ENCODE assay signal across 8 cellular contexts in genomic region chr11:117597083-117597482, GRCh38.
DNase-seq lines count a peak whose midpoint lies in the region; ATAC-seq, FAIRE-seq and TF ChIP-seq lines count a peak whose summit lies in the region.

No MANE protein-coding gene starts in this region.

- H3K9ac ChIP-seq in colonic mucosa (ENCODE audit: low read depth in 2 of 2, low read length in 2 of 2), result no peak overlapping the region

- TF ChIP-seq CTCF in RWPE1 (conservative IDR thresholded peaks at IDR 0.05; ENCODE audit: low read depth) (no peak), colonic mucosa (IDR thresholded peaks at IDR 0.05) (no peak), upper lobe of left lung (IDR thresholded peaks at IDR 0.05) (no peak)

- H3K4me3 ChIP-seq in colonic mucosa, result no peak overlapping the region
- H3K4me3 ChIP-seq in small intestine (ENCODE audit: low read depth in 1 of 2, low read length in 2 of 2), result no peak overlapping the region
- no peak overlapping the region for H3K4me3 ChIP-seq in upper lobe of left lung

- H3K27me3 ChIP-seq in colonic mucosa, result no peaks in the 10 kb centered on the region
- H3K27me3 ChIP-seq in small intestine (ENCODE audit: control insufficient read depth in 2 of 2, insufficient read depth in 2 of 2, low read length in 2 of 2), result peaks cover 0 to 2% of the 10 kb centered on the region in 2 donors
- no peaks in the 10 kb centered on the region for H3K27me3 ChIP-seq in upper lobe of left lung

- no peak overlapping the region for H3K27ac ChIP-seq in RWPE1
- H3K27ac ChIP-seq in colonic mucosa, result no peak overlapping the region
- H3K27ac ChIP-seq in small intestine (ENCODE audit: low read depth in 1 of 2, low read length in 1 of 2), result no peak overlapping the region
- H3K27ac ChIP-seq in upper lobe of left lung, result no peak overlapping the region

- intact Hi-C loops in colonic mucosa (cut with DNase I), result no loop called here

- no peak for ATAC-seq in upper lobe of left lung (ENCODE audit: low FRiP score in 2 of 2)

- no peak for TF ChIP-seq EP300 in upper lobe of left lung (IDR thresholded peaks at IDR 0.05)

- no peaks in the 10 kb centered on the region for H3K9me3 ChIP-seq in colonic mucosa
- no peaks in the 10 kb centered on the region for H3K9me3 ChIP-seq in small intestine (ENCODE audit: control insufficient read depth, low read depth)
- no peaks in the 10 kb centered on the region for H3K9me3 ChIP-seq in upper lobe of left lung

- H3K36me3 ChIP-seq in colonic mucosa (no peaks in the 10 kb centered on the region), small intestine (ENCODE audit: control insufficient read depth in 2 of 2, insufficient read depth in 2 of 2, low read length in 2 of 2) (no peaks in the 10 kb centered on the region), upper lobe of left lung (no peaks in the 10 kb centered on the region)

- FAIRE-seq in H54 (lab: Jason Lieb, UNC), result no peak
- no peak for FAIRE-seq in small intestine (lab: Jason Lieb, UNC)

- no peaks in the 10 kb centered on the region for H3K4me1 ChIP-seq in colonic mucosa
- H3K4me1 ChIP-seq in small intestine (ENCODE audit: control insufficient read depth in 2 of 2, insufficient read depth in 1 of 2, low read depth in 1 of 2, low read length in 1 of 2), result no peaks in the 10 kb centered on the region
- H3K4me1 ChIP-seq in upper lobe of left lung, result no peaks in the 10 kb centered on the region

- POLR2A ChIA-PET in RWPE1 (lab: Yijun Ruan, JAX; ENCODE audit: low non-redundant PET), result no interaction called here

- no peak for TF ChIP-seq POLR2A in H54 (IDR thresholded peaks at IDR 0.05; ENCODE audit: low read depth, low read length)
- TF ChIP-seq POLR2A in upper lobe of left lung (IDR thresholded peaks at IDR 0.05), result no peak

- WGBS in small intestine, 3 donors, result 43 to 47% (median 45%) methylated on average over 7 of the region's 7 CpGs
- 46 to 47% methylated on average over 7 of the region's 7 CpGs for WGBS in upper lobe of left lung, 2 donors

- CTCF ChIA-PET in RWPE1 (lab: Yijun Ruan, JAX), result no interaction called here

- DNase-seq in H54 (ENCODE audit: insufficient read length, low spot score) (peak; percentile 29), RWPE1 (ENCODE audit: low spot score) (peak; percentile 51), colonic mucosa (peak; percentile 30), small intestine (peak; percentile 7), NCI-H82 treated with DMSO at 0.1 percent for 48 hours (lab: John Stamatoyannopoulos, UW; ENCODE audit: unreplicated experiment) (no peak), upper lobe of left lung (no peak), cerebellar cortex (ENCODE audit: low spot score) (no peak), DMS79 treated with DMSO at 0.1 percent for 48 hours (lab: John Stamatoyannopoulos, UW) (no peak)

Comparison
In these comparisons a context has a peak if more than half of its experiments do, and no peak if none do; other contexts are left out.
1. DNase-seq: peak in H54 (single experiment), RWPE1 (single experiment), colonic mucosa (single experiment) and small intestine (single experiment); none in NCI-H82 treated with DMSO at 0.1 percent for 48 hours (single experiment), upper lobe of left lung (0 of 2), cerebellar cortex (single experiment) and DMS79 treated with DMSO at 0.1 percent for 48 hours (single experiment).